8 cellular contexts compared by ENCODE assay signal in the genomic region with DNA sequence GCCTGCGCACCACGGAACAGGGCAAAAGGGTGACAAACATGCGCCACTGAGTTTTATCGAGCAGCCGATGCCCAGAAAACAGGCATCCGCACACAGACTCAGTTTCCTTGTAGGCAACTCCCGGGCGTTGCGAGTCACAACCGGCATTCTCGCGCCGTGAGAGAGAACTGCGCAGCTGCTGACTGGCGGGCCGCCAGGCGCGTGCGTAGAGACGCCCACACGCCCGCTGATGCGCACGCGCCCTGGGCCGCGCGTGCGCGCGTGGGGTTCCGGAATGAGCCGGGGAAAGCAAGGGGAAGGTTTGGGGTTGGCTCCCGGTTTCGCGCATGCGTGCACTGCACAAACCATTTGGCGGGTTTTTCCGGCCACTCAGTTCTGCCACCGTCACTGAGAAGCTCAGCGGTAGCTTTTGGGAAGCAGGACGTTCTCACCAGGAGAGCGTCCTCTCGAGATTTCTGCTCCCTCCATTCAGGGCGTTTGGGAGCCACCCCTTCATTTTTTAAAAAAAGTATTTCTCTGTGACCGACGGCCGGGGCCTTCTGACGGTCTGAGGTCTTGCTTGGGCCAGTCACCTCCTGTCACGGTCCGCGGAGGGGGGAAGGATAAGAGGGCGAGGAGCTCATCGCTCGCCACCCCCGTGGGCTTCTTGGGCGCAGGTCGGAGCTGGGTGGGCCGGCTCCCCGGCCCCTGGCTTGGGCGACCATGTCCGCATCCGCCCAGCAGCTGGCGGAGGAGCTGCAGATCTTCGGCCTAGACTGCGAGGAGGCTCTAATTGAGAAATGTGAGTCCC. TPM values are rescaled to one million over a fixed set of nuclear protein-coding genes. Genes with fewer than 3 reads are reported as not detected.
DNase-seq lines count a peak whose midpoint lies in the region; TF ChIP-seq lines count a peak whose summit lies in the region.

A gene with protein sequence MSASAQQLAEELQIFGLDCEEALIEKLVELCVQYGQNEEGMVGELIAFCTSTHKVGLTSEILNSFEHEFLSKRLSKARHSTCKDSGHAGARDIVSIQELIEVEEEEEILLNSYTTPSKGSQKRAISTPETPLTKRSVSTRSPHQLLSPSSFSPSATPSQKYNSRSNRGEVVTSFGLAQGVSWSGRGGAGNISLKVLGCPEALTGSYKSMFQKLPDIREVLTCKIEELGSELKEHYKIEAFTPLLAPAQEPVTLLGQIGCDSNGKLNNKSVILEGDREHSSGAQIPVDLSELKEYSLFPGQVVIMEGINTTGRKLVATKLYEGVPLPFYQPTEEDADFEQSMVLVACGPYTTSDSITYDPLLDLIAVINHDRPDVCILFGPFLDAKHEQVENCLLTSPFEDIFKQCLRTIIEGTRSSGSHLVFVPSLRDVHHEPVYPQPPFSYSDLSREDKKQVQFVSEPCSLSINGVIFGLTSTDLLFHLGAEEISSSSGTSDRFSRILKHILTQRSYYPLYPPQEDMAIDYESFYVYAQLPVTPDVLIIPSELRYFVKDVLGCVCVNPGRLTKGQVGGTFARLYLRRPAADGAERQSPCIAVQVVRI (plus strand): TSS at position 372 of the 790 bp plus-strand sequence. CDS start 331 bp downstream, at position 703.

- H3K9me3 ChIP-seq in SJSA1 (replicated peaks) (no peaks in the 10 kb centered on the region), neuronal stem cell (replicated peaks in 1 of 2; ENCODE audit: control insufficient read depth in 2 of 2, insufficient read depth in 1 of 2, low read depth in 1 of 2, low read length in 2 of 2) (no peaks in the 10 kb centered on the region), subcutaneous abdominal adipose tissue (ENCODE audit: control insufficient read depth in 5 of 5, low read length in 5 of 5) (no peaks in the 10 kb centered on the region)

- H3K36me3 ChIP-seq in SJSA1 (peaks cover 34% of the 10 kb centered on the region), neuronal stem cell (replicated peaks in 1 of 2; ENCODE audit: control insufficient read depth in 2 of 2, insufficient read depth in 2 of 2, low read length in 2 of 2) (peaks cover 3 to 30% of the 10 kb centered on the region in 2 donors), subcutaneous abdominal adipose tissue (ENCODE audit: control insufficient read depth in 5 of 5, insufficient read depth in 5 of 5, low read length in 5 of 5) (peaks cover 0 to 4% (median 0%) of the 10 kb centered on the region in 5 donors)

- H3K4ac ChIP-seq in neuronal stem cell (ENCODE audit: low read length) = no peak within 1 kb of the TSS

- no peak within 1 kb of the TSS for H2BK15ac ChIP-seq in neuronal stem cell (ENCODE audit: low read length)

- peak within 1 kb of the TSS; percentile 74 for H3K4me2 ChIP-seq in neuronal stem cell (ENCODE audit: insufficient read depth, low read length, poor library complexity, severe bottlenecking)

- no peak within 1 kb of the TSS for H2BK12ac ChIP-seq in neuronal stem cell (ENCODE audit: low read length)

- no peaks in the 10 kb centered on the region for H3K27me3 ChIP-seq in SJSA1 (replicated peaks)
- no peaks in the 10 kb centered on the region for H3K27me3 ChIP-seq in neuronal stem cell (ENCODE audit: control insufficient read depth in 3 of 3, insufficient read depth in 3 of 3, low read depth in 1 of 3, low read length in 3 of 3)
- H3K27me3 ChIP-seq in subcutaneous abdominal adipose tissue (ENCODE audit: control insufficient read depth in 5 of 5, insufficient read depth in 4 of 5, low read length in 5 of 5) = no peaks in the 10 kb centered on the region

- POLR2A ChIA-PET in HEK293T (lab: Yijun Ruan, JAX) = interaction anchor here (0.5 to 2.2 kb wide), 53 partner anchors 8 to 487 kb away, joined by 3 to 38 read pairs (median 4); a partner anchor contains a TSS

- H2AFZ ChIP-seq in neuronal stem cell (ENCODE audit: low read length) = peak within 1 kb of the TSS; percentile 94

- CTCF ChIA-PET in HEK293T (lab: Yijun Ruan, JAX) = interaction anchor here (1.0 to 1.3 kb wide), 5 partner anchors 12 to 68 kb away, joined by 3 to 4 read pairs (median 3); no protein-coding TSS in a partner anchor

- H3K79me1 ChIP-seq in neuronal stem cell (ENCODE audit: low read depth, low read length) = peaks cover 5% of the 10 kb centered on the region

- no peak within 1 kb of the TSS for H4K91ac ChIP-seq in neuronal stem cell (ENCODE audit: low read depth, low read length, poor library complexity)

- H3K14ac ChIP-seq in neuronal stem cell (ENCODE audit: low read length) = no peak within 1 kb of the TSS

- H2BK5ac ChIP-seq in neuronal stem cell (ENCODE audit: low read length) = peak within 1 kb of the TSS; percentile 63

- DNase-seq in GF-D8 (lab: John Stamatoyannopoulos, UW) (peak; percentile 90), HEK293T (ENCODE audit: extremely low spot score) (peak; percentile 100), MV-4-11 (lab: John Stamatoyannopoulos, UW) (peak; percentile 96), SJSA1 (ENCODE audit: low read depth in 1 of 2, low spot score in 2 of 2) (peak; percentile 99 to 100), foreskin melanocyte (peak; percentile 92), neuronal stem cell (ENCODE audit: low spot score) (peak; percentile 96)
- peak; percentile 87 to 96 (median 92) for DNase-seq in activated naive CD4-positive, alpha-beta T cell (lab: John Stamatoyannopoulos, UW)

- H3K4me1 ChIP-seq in SJSA1 (replicated peaks) (peaks cover 10% of the 10 kb centered on the region), neuronal stem cell (ENCODE audit: control insufficient read depth in 2 of 2, insufficient read depth in 1 of 2, low read depth in 1 of 2, low read length in 2 of 2) (peaks cover 2 to 7% of the 10 kb centered on the region in 2 donors), subcutaneous abdominal adipose tissue (ENCODE audit: control insufficient read depth in 5 of 5, insufficient read depth in 5 of 5, low read length in 5 of 5) (peaks cover 8 to 21% (median 17%) of the 10 kb centered on the region in 5 donors)

- H3K4me3 ChIP-seq in SJSA1 (peak within 1 kb of the TSS; percentile 61), neuronal stem cell (ENCODE audit: low read length in 2 of 2) (peak within 1 kb of the TSS; percentile 85), subcutaneous abdominal adipose tissue (ENCODE audit: low read depth in 1 of 5, low read length in 5 of 5) (peak within 1 kb of the TSS; percentile 70 to 94 (median 88))

- peak within 1 kb of the TSS; percentile 39 for H3K23ac ChIP-seq in neuronal stem cell (ENCODE audit: low read depth, low read length, poor library complexity)

- H4K8ac ChIP-seq in neuronal stem cell (ENCODE audit: low read depth, low read length) = peak within 1 kb of the TSS; percentile 9

- H3K9ac ChIP-seq in neuronal stem cell (ENCODE audit: low read depth, low read length, poor library complexity) (peak within 1 kb of the TSS; percentile 78), subcutaneous abdominal adipose tissue (ENCODE audit: low read length in 5 of 5) (peak within 1 kb of the TSS; percentile 71 to 89 (median 74))

- H2AK5ac ChIP-seq in neuronal stem cell (ENCODE audit: low read depth, low read length) = peak within 1 kb of the TSS; percentile 88

- no peak within 1 kb of the TSS for H2BK120ac ChIP-seq in neuronal stem cell (ENCODE audit: low read depth, low read length)

- H3K27ac ChIP-seq in SJSA1 (peak within 1 kb of the TSS; percentile 78), neuronal stem cell (replicated peaks; ENCODE audit: low read length) (no peak within 1 kb of the TSS), subcutaneous abdominal adipose tissue (ENCODE audit: low read depth, low read length) (peak within 1 kb of the TSS; percentile 90)

- peak within 1 kb of the TSS; percentile 90 for H3K18ac ChIP-seq in neuronal stem cell (ENCODE audit: low read length)

- WGBS in neuronal stem cell (ENCODE audit: extremely low coverage in 2 of 2, insufficient read length in 2 of 2, insufficient replicate concordance in 1 of 2), 2 donors = no CpG with 5 or more reads among the region's 66 CpGs

TF ChIP-seq in HEK293T, 16 proteins besides CTCF, POLR2A, EP300 and RAD21:
- TF ChIP-seq SUZ12 (IDR thresholded peaks at IDR 0.05) (no peak), TARDBP (IDR thresholded peaks at IDR 0.05) (no peak), SP1 (IDR thresholded peaks at IDR 0.05) (no peak), ELF4 (IDR thresholded peaks at IDR 0.05) (no peak), CTBP1 (IDR thresholded peaks at IDR 0.05; ENCODE audit: borderline replicate concordance) (no peak), ARNT (IDR thresholded peaks at IDR 0.05) (no peak), FOXK2 (IDR thresholded peaks at IDR 0.05) (no peak), L3MBTL2 (conservative IDR thresholded peaks at IDR 0.05) (peak; percentile 62; the same call in 1 of the 2 replicates), BHLHE40 (IDR thresholded peaks at IDR 0.05; ENCODE audit: borderline replicate concordance) (no peak), FOXM1 (IDR thresholded peaks at IDR 0.05; ENCODE audit: borderline replicate concordance) (no peak)
- TF ChIP-seq, protein P1, sequence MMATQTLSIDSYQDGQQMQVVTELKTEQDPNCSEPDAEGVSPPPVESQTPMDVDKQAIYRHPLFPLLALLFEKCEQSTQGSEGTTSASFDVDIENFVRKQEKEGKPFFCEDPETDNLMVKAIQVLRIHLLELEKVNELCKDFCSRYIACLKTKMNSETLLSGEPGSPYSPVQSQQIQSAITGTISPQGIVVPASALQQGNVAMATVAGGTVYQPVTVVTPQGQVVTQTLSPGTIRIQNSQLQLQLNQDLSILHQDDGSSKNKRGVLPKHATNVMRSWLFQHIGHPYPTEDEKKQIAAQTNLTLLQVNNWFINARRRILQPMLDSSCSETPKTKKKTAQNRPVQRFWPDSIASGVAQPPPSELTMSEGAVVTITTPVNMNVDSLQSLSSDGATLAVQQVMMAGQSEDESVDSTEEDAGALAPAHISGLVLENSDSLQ (IDR thresholded peaks at IDR 0.05) = peak; percentile 68

RNA-seq across cellular contexts. Expression of the gene that starts here (rescaled TPM):
- total RNA-seq in SJSA1 (2014; rRNA removed; shearing (Covaris generic)) = 26.8 and 44.2 TPM in 2 replicates
- 13.5 TPM for polyA plus RNA-seq in neuronal stem cell (2013, experiment 1 of 2)
- polyA plus RNA-seq in neuronal stem cell (2013, experiment 2 of 2) = 13.4 TPM
